11 cellular contexts compared by ENCODE assay signal in genomic region chr11:61295596-61295926, GRCh38. TPM values are rescaled to one million over a fixed set of nuclear protein-coding genes. Genes with fewer than 3 reads are reported as not detected.
DNase-seq lines count a peak whose midpoint lies in the region; ATAC-seq and TF ChIP-seq lines count a peak whose summit lies in the region.
"Had no signal": no experiment of that assay in that cellular context is flagged by ENCODE, and none has a peak within 500 bp of the region (broad histone marks: within the 10 kb centered on the region; RNA-seq: fewer than 3 reads in every experiment).

No MANE protein-coding gene starts in this region.

- no peak for TF ChIP-seq POLR2A in right lobe of liver (IDR thresholded peaks at IDR 0.05)

- 94% methylated on average over 2 of the region's 12 CpGs for WGBS in right lobe of liver (ENCODE audit: insufficient coverage, low coverage, low lambda C conversion rate, missing lambda C conversion rate)

- no peak for ATAC-seq in activated CD8-positive, alpha-beta memory T cell treated with anti-CD3 and anti-CD28 coated beads, Interleukin-2, amount 10 ng/mL, durations not matched to agents 7 days and 5 days
- no peak for ATAC-seq in activated naive CD8-positive, alpha-beta T cell treated with anti-CD3 and anti-CD28 coated beads, Interleukin-2, amount 10 ng/mL, durations not matched to agents 7 days and 5 days (ENCODE audit: low read depth)
- ATAC-seq in right lobe of liver (peak in 2 of 4 donors; percentile 2 to 14), PC-3 (no peak), HG02840 (IDR thresholded peaks at IDR 0.05; ENCODE audit: low FRiP score, unreplicated experiment) (no peak)

- no peak overlapping the region for H2AFZ ChIP-seq in PC-3 (ENCODE audit: low read length)

- peaks cover 45% of the 10 kb centered on the region for H3K4me1 Mint-ChIP-seq in activated CD8-positive, alpha-beta memory T cell treated with anti-CD3 and anti-CD28 coated beads, Interleukin-2, amount 10 ng/mL, durations not matched to agents 7 days and 5 days
- peaks cover 37% of the 10 kb centered on the region for H3K4me1 Mint-ChIP-seq in activated naive CD8-positive, alpha-beta T cell treated with anti-CD3 and anti-CD28 coated beads, Interleukin-2, amount 10 ng/mL, durations not matched to agents 7 days and 5 days

- POLR2A ChIA-PET in activated naive CD8-positive, alpha-beta T cell treated with anti-CD3 and anti-CD28 coated beads, Interleukin-2, amount 10 ng/mL, durations not matched to agents 7 days and 5 days (lab: Charles Lee) = interaction anchor here (1.0 to 1.5 kb wide), 3 partner anchors 12 to 134 kb away, joined by 3 to 5 read pairs (median 4); partner anchors contain the start of genes CPSF7, SDHAF2 and TMEM216
- POLR2A ChIA-PET in PC-3 (lab: Charles Lee; ENCODE audit: unreplicated experiment) = no interaction called here

- H3F3A ChIP-seq in PC-3 (ENCODE audit: low read length, unreplicated experiment) = no peaks in the 10 kb centered on the region

- peaks cover 4 to 12% (median 7%) of the 10 kb centered on the region in 4 donors for H3K36me3 ChIP-seq in right lobe of liver
- peaks cover 14 to 24% (median 15%) of the 10 kb centered on the region in 3 donors for H3K36me3 ChIP-seq in tibial artery
- H3K36me3 ChIP-seq in PC-3 (ENCODE audit: low read depth, low read length) = peaks cover 22% of the 10 kb centered on the region

- no peak for TF ChIP-seq CTCF in right lobe of liver (IDR thresholded peaks at IDR 0.05)
- TF ChIP-seq CTCF in tibial artery (IDR thresholded peaks at IDR 0.05) = no peak
- TF ChIP-seq CTCF in PC-3 (conservative IDR thresholded peaks at IDR 0.05; ENCODE audit: low read depth, low read length) = no peak

- H3K79me2 ChIP-seq in PC-3 (ENCODE audit: low read length) = no peaks in the 10 kb centered on the region

- no peak overlapping the region for H3K9ac ChIP-seq in PC-3 (ENCODE audit: low read length)

- no peaks in the 10 kb centered on the region for H4K20me1 ChIP-seq in PC-3 (ENCODE audit: low read length)

- no peaks in the 10 kb centered on the region for H3K9me3 Mint-ChIP-seq in activated CD8-positive, alpha-beta memory T cell treated with anti-CD3 and anti-CD28 coated beads, Interleukin-2, amount 10 ng/mL, durations not matched to agents 7 days and 5 days (ENCODE audit: low read depth)
- no peaks in the 10 kb centered on the region for H3K9me3 Mint-ChIP-seq in activated naive CD8-positive, alpha-beta T cell treated with anti-CD3 and anti-CD28 coated beads, Interleukin-2, amount 10 ng/mL, durations not matched to agents 7 days and 5 days
- H3K9me3 Mint-ChIP-seq: IgD-negative memory B cell had no signal

- H3K27ac ChIP-seq in right lobe of liver (peak overlapping the region in 1 of 3 donors; percentile 81), tibial artery (no peak overlapping the region), PC-3 (ENCODE audit: low read length) (no peak overlapping the region)

- no TSS peak for BruUV-seq in PC-3 (replicated peaks; lab: Mats Ljungman, UMichigan)

- no peak overlapping the region for H3K4me2 ChIP-seq in PC-3 (ENCODE audit: low read length)

- H3K9me3 ChIP-seq in right lobe of liver (no peaks in the 10 kb centered on the region), tibial artery (no peaks in the 10 kb centered on the region), PC-3 (ENCODE audit: low read length) (no peaks in the 10 kb centered on the region)

- peaks cover 13% of the 10 kb centered on the region for H3K27me3 Mint-ChIP-seq in activated CD8-positive, alpha-beta memory T cell treated with anti-CD3 and anti-CD28 coated beads, Interleukin-2, amount 10 ng/mL, durations not matched to agents 7 days and 5 days
- no peaks in the 10 kb centered on the region for H3K27me3 Mint-ChIP-seq in activated naive CD8-positive, alpha-beta T cell treated with anti-CD3 and anti-CD28 coated beads, Interleukin-2, amount 10 ng/mL, durations not matched to agents 7 days and 5 days

- CTCF ChIA-PET in activated CD8-positive, alpha-beta memory T cell treated with anti-CD3 and anti-CD28 coated beads, Interleukin-2, amount 10 ng/mL, durations not matched to agents 7 days and 5 days (lab: Charles Lee) = interaction anchor here (0.9 to 3.6 kb wide), 7 partner anchors 14 to 90 kb away, joined by 3 to 44 read pairs (median 6); no protein-coding TSS in a partner anchor
- CTCF ChIA-PET in PC-3 (lab: Charles Lee) = no interaction called here

- H3K27ac Mint-ChIP-seq in activated CD8-positive, alpha-beta memory T cell treated with anti-CD3 and anti-CD28 coated beads, Interleukin-2, amount 10 ng/mL, durations not matched to agents 7 days and 5 days = no peak overlapping the region
- no peak overlapping the region for H3K27ac Mint-ChIP-seq in activated naive CD8-positive, alpha-beta T cell treated with anti-CD3 and anti-CD28 coated beads, Interleukin-2, amount 10 ng/mL, durations not matched to agents 7 days and 5 days
- H3K27ac Mint-ChIP-seq: IgD-negative memory B cell had no signal

- intact Hi-C loops in right lobe of liver (cut with DNase I) (no loop called here), tibial artery (cut with DNase I; ENCODE audit: low total_unique reads) (no loop called here), PC-3 (cut with micrococcal nuclease) (no loop called here)

- peak overlapping the region; percentile 53 for H3K4me3 Mint-ChIP-seq in activated CD8-positive, alpha-beta memory T cell treated with anti-CD3 and anti-CD28 coated beads, Interleukin-2, amount 10 ng/mL, durations not matched to agents 7 days and 5 days
- peak overlapping the region; percentile 51 for H3K4me3 Mint-ChIP-seq in activated naive CD8-positive, alpha-beta T cell treated with anti-CD3 and anti-CD28 coated beads, Interleukin-2, amount 10 ng/mL, durations not matched to agents 7 days and 5 days

- H3K9me2 ChIP-seq in PC-3 (replicated peaks; ENCODE audit: low read length) = no peaks in the 10 kb centered on the region

- H3K4me3 ChIP-seq in right lobe of liver (peak overlapping the region; percentile 65 to 68 (median 66)), tibial artery (peak overlapping the region; percentile 49 to 68), PC-3 (ENCODE audit: low read length) (no peak overlapping the region)

- H3K27me3 ChIP-seq in right lobe of liver (no peaks in the 10 kb centered on the region), tibial artery (peaks cover 0 to 16% of the 10 kb centered on the region in 2 donors), PC-3 (ENCODE audit: low read length) (peaks cover 12% of the 10 kb centered on the region)

- peaks cover 23% of the 10 kb centered on the region for H3K36me3 Mint-ChIP-seq in activated CD8-positive, alpha-beta memory T cell treated with anti-CD3 and anti-CD28 coated beads, Interleukin-2, amount 10 ng/mL, durations not matched to agents 7 days and 5 days
- H3K36me3 Mint-ChIP-seq in activated naive CD8-positive, alpha-beta T cell treated with anti-CD3 and anti-CD28 coated beads, Interleukin-2, amount 10 ng/mL, durations not matched to agents 7 days and 5 days = peaks cover 6% of the 10 kb centered on the region

- H3K4me1 ChIP-seq in right lobe of liver (peaks cover 0 to 37% (median 0%) of the 10 kb centered on the region in 4 donors), tibial artery (peaks cover 0 to 42% (median 34%) of the 10 kb centered on the region in 4 donors), PC-3 (ENCODE audit: insufficient read depth, low read length) (peaks cover 12% of the 10 kb centered on the region)

- DNase-seq in activated CD8-positive, alpha-beta memory T cell treated with anti-CD3 and anti-CD28 coated beads, Interleukin-2, amount 10 ng/mL, durations not matched to agents 7 days and 5 days = no peak
- no peak for DNase-seq in activated CD8-positive, alpha-beta memory T cell treated with anti-CD3 and anti-CD28 coated beads for 24 hours
- DNase-seq in activated naive CD8-positive, alpha-beta T cell treated with anti-CD3 and anti-CD28 coated beads, Interleukin-2, amount 10 ng/mL, durations not matched to agents 7 days and 5 days = no peak
- peak in 2 of 3 donors; percentile 48 to 56 for DNase-seq in right lobe of liver
- DNase-seq in tibial artery = no peak
- no peak for DNase-seq in PC-3
- DNase-seq in GOT3 (lab: John Stamatoyannopoulos, UW) = no peak
- DNase-seq: AML-193 had no signal

RNA-seq across cellular contexts. Expression of gene VWCE, which starts 0.4 kb away (rescaled TPM):
- 1 to 10 TPM; 3.8 to 3.9 TPM for total RNA-seq in activated CD8-positive, alpha-beta memory T cell treated with anti-CD3 and anti-CD28 coated beads, Interleukin-2, amount 10 ng/mL, durations not matched to agents 7 days and 5 days
- 1 to 10 TPM; 2.4 to 3.1 TPM for total RNA-seq in activated naive CD8-positive, alpha-beta T cell treated with anti-CD3 and anti-CD28 coated beads, Interleukin-2, amount 10 ng/mL, durations not matched to agents 7 days and 5 days
- 10 to 100 TPM in 2 of 6 experiments, 1 to 10 TPM in 4; 2.3 to 37.1 (median 6.0) TPM for total RNA-seq in right lobe of liver
- 0.15 and 0.35 TPM in 2 replicates for total RNA-seq in PC-3 (2014; rRNA removed)

RNA-seq across cellular contexts. Expression of gene DDB1, which starts 37.3 kb away (rescaled TPM):
- total RNA-seq in activated CD8-positive, alpha-beta memory T cell treated with anti-CD3 and anti-CD28 coated beads, Interleukin-2, amount 10 ng/mL, durations not matched to agents 7 days and 5 days = 100 to 1,000 TPM; 189 to 258 TPM
- 100 to 1,000 TPM; 168 to 181 TPM for total RNA-seq in activated naive CD8-positive, alpha-beta T cell treated with anti-CD3 and anti-CD28 coated beads, Interleukin-2, amount 10 ng/mL, durations not matched to agents 7 days and 5 days
- total RNA-seq in right lobe of liver (10 to 100 TPM; 70.9 to 94.5 (median 83.9) TPM), PC-3 (2014; rRNA removed) (450 and 451 TPM in 2 replicates)

RNA-seq across cellular contexts. Expression of gene TKFC, which starts 37.5 kb away (rescaled TPM):
- total RNA-seq in activated CD8-positive, alpha-beta memory T cell treated with anti-CD3 and anti-CD28 coated beads, Interleukin-2, amount 10 ng/mL, durations not matched to agents 7 days and 5 days = 10 to 100 TPM; 36.9 to 42.3 TPM
- 10 to 100 TPM; 31.5 to 34.3 TPM for total RNA-seq in activated naive CD8-positive, alpha-beta T cell treated with anti-CD3 and anti-CD28 coated beads, Interleukin-2, amount 10 ng/mL, durations not matched to agents 7 days and 5 days
- total RNA-seq in right lobe of liver (100 to 1,000 TPM in 4 of 6 experiments, 10 to 100 TPM in 2; 36.6 to 216 (median 124) TPM), PC-3 (2014; rRNA removed) (56.9 and 88.5 TPM in 2 replicates)

RNA-seq across cellular contexts. Expression of gene PGA5, which starts 54.6 kb away (rescaled TPM):
- not detected for total RNA-seq in activated CD8-positive, alpha-beta memory T cell treated with anti-CD3 and anti-CD28 coated beads, Interleukin-2, amount 10 ng/mL, durations not matched to agents 7 days and 5 days
- total RNA-seq in activated naive CD8-positive, alpha-beta T cell treated with anti-CD3 and anti-CD28 coated beads, Interleukin-2, amount 10 ng/mL, durations not matched to agents 7 days and 5 days = not detected
- total RNA-seq in right lobe of liver = under 1 TPM in 2 of 6 experiments, not detected in 4; 0.20 to 1.00 TPM
- total RNA-seq in PC-3 (2014; rRNA removed) = not detected in 2 replicates
- total RNA-seq: glomerular endothelial cell had no signal

Comparison
In these comparisons a context has a peak if more than half of its experiments do, and no peak if none do; other contexts are left out.
1. DNase-seq: peak in right lobe of liver (2 of 3); none in activated CD8-positive, alpha-beta memory T cell treated with anti-CD3 and anti-CD28 coated beads, Interleukin-2, amount 10 ng/mL, durations not matched to agents 7 days and 5 days (single experiment), activated CD8-positive, alpha-beta memory T cell treated with anti-CD3 and anti-CD28 coated beads for 24 hours (single experiment), activated naive CD8-positive, alpha-beta T cell treated with anti-CD3 and anti-CD28 coated beads, Interleukin-2, amount 10 ng/mL, durations not matched to agents 7 days and 5 days (single experiment), tibial artery (0 of 2), PC-3 (single experiment) and GOT3 (single experiment).